Comparison of ENCODE assay signal across 8 cellular contexts in the genomic region with DNA sequence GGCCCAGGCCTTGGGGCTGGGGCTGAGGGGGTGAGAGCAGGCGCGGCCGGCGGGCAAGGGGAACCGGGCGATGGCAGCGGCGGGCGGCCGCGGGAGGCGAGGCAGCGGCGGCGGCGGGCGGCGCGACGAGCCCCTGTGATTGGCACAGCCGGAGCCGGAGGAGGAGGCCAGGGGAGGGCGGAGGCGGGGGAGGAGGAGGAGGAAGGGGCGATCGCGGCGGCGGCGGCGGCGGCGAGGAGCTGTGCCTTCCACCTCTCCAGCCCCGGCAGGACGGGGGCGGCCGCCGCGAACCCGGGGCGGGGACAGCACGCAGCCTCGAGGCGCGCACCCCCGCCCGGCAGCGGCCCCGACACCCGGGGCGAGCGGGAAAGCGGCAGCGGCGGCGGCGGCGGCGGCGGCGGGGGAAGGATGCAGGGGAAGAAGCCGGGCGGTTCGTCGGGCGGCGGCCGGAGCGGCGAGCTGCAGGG. TPM values are rescaled to one million over a fixed set of nuclear protein-coding genes. Genes with fewer than 3 reads are reported as not detected.
DNase-seq lines count a peak whose midpoint lies in the region; ATAC-seq and TF ChIP-seq lines count a peak whose summit lies in the region.

A gene (plus strand): TSS at position 208 of the 467 bp plus-strand sequence.

- no peaks in the 10 kb centered on the region for H3K9me3 Mint-ChIP-seq in neural progenitor cell

- peak within 1 kb of the TSS; percentile 82 for H3K4me3 ChIP-seq in ACC112 (ENCODE audit: low read depth, low read length)
- H3K4me3 ChIP-seq in fibroblast of villous mesenchyme (ENCODE audit: low read depth, low read length), result peak within 1 kb of the TSS; percentile 54
- H3K4me3 ChIP-seq in neural progenitor cell, result peak within 1 kb of the TSS; percentile 82
- H3K4me3 ChIP-seq in suprapubic skin, result peak within 1 kb of the TSS; percentile 69

- H3K9ac ChIP-seq in neural progenitor cell, result no peak within 1 kb of the TSS

- peak within 1 kb of the TSS; percentile 71 for H3K27ac ChIP-seq in ACC112 (ENCODE audit: low read depth, low read length)
- H3K27ac ChIP-seq in neural progenitor cell, result no peak within 1 kb of the TSS
- H3K27ac ChIP-seq in suprapubic skin, result peak within 1 kb of the TSS; percentile 92

- peak within 1 kb of the TSS; percentile 96 for H3K4me2 ChIP-seq in neural progenitor cell

- peaks cover 34% of the 10 kb centered on the region for H3K4me1 ChIP-seq in ACC112 (ENCODE audit: control insufficient read depth, insufficient read depth, low read length, unreplicated experiment)
- H3K4me1 ChIP-seq in neural progenitor cell, result peaks cover 16% of the 10 kb centered on the region
- H3K4me1 ChIP-seq in suprapubic skin, result peaks cover 43% of the 10 kb centered on the region

- WGBS in suprapubic skin, result 0% methylated on average over 10 of the region's 70 CpGs

- no peak for TF ChIP-seq POLR2A in suprapubic skin (IDR thresholded peaks at IDR 0.05)

- H2AFZ ChIP-seq in ACC112 (ENCODE audit: low read length, unreplicated experiment) (peak within 1 kb of the TSS; percentile 88), neural progenitor cell (replicated peaks) (peak within 1 kb of the TSS; percentile 100)

- peaks cover 11% of the 10 kb centered on the region for H3K27me3 Mint-ChIP-seq in neural progenitor cell (ENCODE audit: insufficient read depth, low read depth)

- H3K36me3 Mint-ChIP-seq in neural progenitor cell, result no peaks in the 10 kb centered on the region

- TF ChIP-seq CTCF in fibroblast of villous mesenchyme (IDR thresholded peaks at IDR 0.05; ENCODE audit: insufficient read depth, low read depth, low read length) (no peak), neural progenitor cell (IDR thresholded peaks at IDR 0.05) (no peak), suprapubic skin (IDR thresholded peaks at IDR 0.05) (no peak)

- peaks cover 28% of the 10 kb centered on the region for H3K4me1 Mint-ChIP-seq in neural progenitor cell

- DNase-seq in OCI-M1 (lab: John Stamatoyannopoulos, UW), result peak; percentile 61
- DNase-seq in activated T-helper 9 cell treated with anti-CD3 and anti-CD28 coated beads, Interleukin-2, amount 50 U/mL, for 16 hours (ENCODE audit: low read depth), result peak; percentile 67
- peak; percentile 20 for DNase-seq in fibroblast of villous mesenchyme (ENCODE audit: low read depth)
- peak; percentile 92 for DNase-seq in neural progenitor cell (ENCODE audit: low spot score)
- peak; percentile 86 to 89 for DNase-seq in suprapubic skin (ENCODE audit: low spot score in 2 of 2)

- H3K27me3 ChIP-seq in ACC112 (ENCODE audit: insufficient read depth, low read length) (no peaks in the 10 kb centered on the region), neural progenitor cell (peaks cover 26% of the 10 kb centered on the region), suprapubic skin (no peaks in the 10 kb centered on the region)

- H3K36me3 ChIP-seq in ACC112 (ENCODE audit: insufficient read depth, low read length) (no peaks in the 10 kb centered on the region), neural progenitor cell (no peaks in the 10 kb centered on the region), suprapubic skin (no peaks in the 10 kb centered on the region)

- ATAC-seq in GM18873 (IDR thresholded peaks at IDR 0.05; ENCODE audit: low FRiP score, unreplicated experiment) (peak; percentile 2), HG03139 (IDR thresholded peaks at IDR 0.05; ENCODE audit: unreplicated experiment) (peak; percentile 16)

- H3F3A ChIP-seq in neural progenitor cell (ENCODE audit: low read depth), result peaks cover 20% of the 10 kb centered on the region

- H3K9me3 ChIP-seq in neural progenitor cell (ENCODE audit: low read depth) (no peaks in the 10 kb centered on the region), suprapubic skin (no peaks in the 10 kb centered on the region)

- peaks cover 30% of the 10 kb centered on the region for H3K79me2 ChIP-seq in ACC112 (ENCODE audit: control insufficient read depth, insufficient read depth, low read length, unreplicated experiment)
- peaks cover 6% of the 10 kb centered on the region for H3K79me2 ChIP-seq in neural progenitor cell (ENCODE audit: low read depth)

- H3K4me3 Mint-ChIP-seq in neural progenitor cell, result peak within 1 kb of the TSS; percentile 90

- TF ChIP-seq EP300 in suprapubic skin (IDR thresholded peaks at IDR 0.05), result no peak

- peak within 1 kb of the TSS; percentile 60 for H3K27ac Mint-ChIP-seq in neural progenitor cell

- peaks cover 22% of the 10 kb centered on the region for H4K20me1 ChIP-seq in neural progenitor cell (ENCODE audit: low read depth)

RNA-seq across cellular contexts. Expression of the gene that starts here (rescaled TPM):
- total RNA-seq in fibroblast of villous mesenchyme (2.9 and 8.6 TPM in 2 replicates), neural progenitor cell (ENCODE audit: low replicate concordance) (4.8 and 6.6 TPM in 2 replicates), suprapubic skin (100 to 1,000 TPM in 1 of 4 donors, 10 to 100 TPM in 3; 29.0 to 131 (median 44.6) TPM)

Comparison
In these comparisons a context has a peak if more than half of its experiments do, and no peak if none do; other contexts are left out.
1. DNase-seq: peak in every context shown above with its lines; median percentile 92 in neural progenitor cell; 88 in suprapubic skin; 67 in activated T-helper 9 cell treated with anti-CD3 and anti-CD28 coated beads, Interleukin-2, amount 50 U/mL, for 16 hours; 61 in OCI-M1; 20 in fibroblast of villous mesenchyme.